ENCODE assay signal across 30 cellular contexts in genomic region chr15:42911058-42911592, GRCh38. TPM values are rescaled to one million over a fixed set of nuclear protein-coding genes. Genes with fewer than 3 reads are reported as not detected.
DNase-seq lines count a peak whose midpoint lies in the region; ATAC-seq, FAIRE-seq and TF ChIP-seq lines count a peak whose summit lies in the region.
"Had no signal": no experiment of that assay in that cellular context is flagged by ENCODE, and none has a peak within 500 bp of the region (broad histone marks: within the 10 kb centered on the region; RNA-seq: fewer than 3 reads in every experiment).

No MANE protein-coding gene starts in this region.

- H3K27me3 Mint-ChIP-seq in astrocyte (ENCODE audit: low read depth, unreplicated experiment) = no peaks in the 10 kb centered on the region
- H3K27me3 Mint-ChIP-seq: activated CD4-positive, alpha-beta T cell treated with anti-CD3 and anti-CD28 coated beads for 36 hours; memory B cell; stimulated activated naive CD8-positive, alpha-beta T cell treated with anti-CD3 and anti-CD28 coated beads, Interleukin-15, amount 100 ng/mL, for 72 hours had no signal

- H3K4me3 ChIP-seq in astrocyte (ENCODE audit: insufficient read depth, low read depth, low read length) = no peak overlapping the region
- H3K4me3 ChIP-seq in osteoblast (ENCODE audit: insufficient read depth, low read length) = no peak overlapping the region
- no peak overlapping the region for H3K4me3 ChIP-seq in Karpas-422 (ENCODE audit: low read length)
- H3K4me3 ChIP-seq: HAP-1, heart left ventricle, neural progenitor cell, SJCRH30, tibial nerve had no signal

- no peak overlapping the region for H3K4me3 Mint-ChIP-seq in astrocyte (ENCODE audit: unreplicated experiment)
- H3K4me3 Mint-ChIP-seq: activated CD4-positive, alpha-beta T cell treated with anti-CD3 and anti-CD28 coated beads for 36 hours; activated T-cell treated with anti-CD3 and anti-CD28 coated beads, Interleukin-2, amount 50 U/mL, for 4 hours; memory B cell; neural progenitor cell; stimulated activated naive CD8-positive, alpha-beta T cell treated with anti-CD3 and anti-CD28 coated beads, Interleukin-15, amount 100 ng/mL, for 72 hours had no signal

- TF ChIP-seq CTCF in astrocyte (IDR thresholded peaks at IDR 0.05; ENCODE audit: insufficient read depth, low read depth, low read length) (no peak), osteoblast (IDR thresholded peaks at IDR 0.05; ENCODE audit: extremely low read depth, low read depth, low read length) (no peak)

- H3K36me3 Mint-ChIP-seq in astrocyte (ENCODE audit: low read depth, unreplicated experiment) = no peaks in the 10 kb centered on the region

- H3K27ac ChIP-seq in astrocyte (ENCODE audit: low read depth, low read length) = no peak overlapping the region
- H3K27ac ChIP-seq in osteoblast (ENCODE audit: low read depth, low read length) = no peak overlapping the region
- no peak overlapping the region for H3K27ac ChIP-seq in Karpas-422 (ENCODE audit: low read length)
- H3K27ac ChIP-seq: heart left ventricle, neural progenitor cell, SJCRH30, tibial nerve had no signal

- no peaks in the 10 kb centered on the region for H3K9me2 ChIP-seq in Karpas-422 (replicated peaks; ENCODE audit: insufficient read depth, low read length)

- H2AFZ ChIP-seq in astrocyte (ENCODE audit: low read depth, low read length) (no peak overlapping the region), osteoblast (ENCODE audit: low read length) (no peak overlapping the region), Karpas-422 (ENCODE audit: low read length) (no peak overlapping the region)
- H2AFZ ChIP-seq: neural progenitor cell had no signal

- H3K36me3 ChIP-seq in astrocyte (ENCODE audit: insufficient read depth, low read length) = no peaks in the 10 kb centered on the region
- H3K36me3 ChIP-seq in osteoblast (ENCODE audit: insufficient read depth, low read length) = no peaks in the 10 kb centered on the region
- H3K36me3 ChIP-seq in Karpas-422 (ENCODE audit: insufficient read depth, low read length) = no peaks in the 10 kb centered on the region
- H3K36me3 ChIP-seq: BE2C, HAP-1, neural progenitor cell, SJCRH30, tibial nerve had no signal

- FAIRE-seq in astrocyte (lab: Jason Lieb, UNC) = no peak
- FAIRE-seq: GM12891 had no signal

- no peak overlapping the region for H3K27ac Mint-ChIP-seq in astrocyte (ENCODE audit: unreplicated experiment)
- H3K27ac Mint-ChIP-seq: activated CD4-positive, alpha-beta T cell treated with anti-CD3 and anti-CD28 coated beads for 36 hours; memory B cell; neural progenitor cell; stimulated activated naive CD8-positive, alpha-beta T cell treated with anti-CD3 and anti-CD28 coated beads, Interleukin-15, amount 100 ng/mL, for 72 hours had no signal

- no peak for ATAC-seq in HG02840 (IDR thresholded peaks at IDR 0.05; ENCODE audit: low FRiP score, unreplicated experiment)
- ATAC-seq: activated CD4-positive, alpha-beta T cell treated with anti-CD3 and anti-CD28 coated beads for 36 hours; activated T-cell treated with anti-CD3 and anti-CD28 coated beads, Interleukin-2, amount 50 U/mL, for 4 hours; sciatic nerve; stimulated activated naive CD8-positive, alpha-beta T cell treated with anti-CD3 and anti-CD28 coated beads, Interleukin-15, amount 100 ng/mL, for 72 hours had no signal

- no peaks in the 10 kb centered on the region for H3K9me3 Mint-ChIP-seq in astrocyte (ENCODE audit: unreplicated experiment)
- H3K9me3 Mint-ChIP-seq: activated T-cell treated with anti-CD3 and anti-CD28 coated beads, Interleukin-2, amount 50 U/mL, for 4 hours; memory B cell; stimulated activated naive CD8-positive, alpha-beta T cell treated with anti-CD3 and anti-CD28 coated beads, Interleukin-15, amount 100 ng/mL, for 72 hours had no signal

- peaks cover 9% of the 10 kb centered on the region for H4K20me1 ChIP-seq in astrocyte (ENCODE audit: insufficient read depth, low read length)
- peaks cover 11% of the 10 kb centered on the region for H4K20me1 ChIP-seq in osteoblast (ENCODE audit: insufficient read depth, low read length)
- no peaks in the 10 kb centered on the region for H4K20me1 ChIP-seq in Karpas-422 (ENCODE audit: insufficient read depth, low read depth, low read length)

- H3K4me1 Mint-ChIP-seq in astrocyte (ENCODE audit: low read depth, unreplicated experiment) = peaks cover 4% of the 10 kb centered on the region
- H3K4me1 Mint-ChIP-seq: neural progenitor cell had no signal

- no peak overlapping the region for H3K9ac ChIP-seq in astrocyte (ENCODE audit: low read length)
- H3K9ac ChIP-seq in Karpas-422 (ENCODE audit: low read length) = no peak overlapping the region
- H3K9ac ChIP-seq: neural progenitor cell had no signal

- H3K4me1 ChIP-seq in astrocyte (ENCODE audit: insufficient read depth, low read length) (no peaks in the 10 kb centered on the region), osteoblast (ENCODE audit: insufficient read depth, low read length) (peaks cover 5% of the 10 kb centered on the region), Karpas-422 (ENCODE audit: low read length) (peaks cover 30% of the 10 kb centered on the region)
- H3K4me1 ChIP-seq: neural progenitor cell, SJCRH30, tibial nerve had no signal

- H3K27me3 ChIP-seq in astrocyte (ENCODE audit: insufficient read depth, low read length) (no peaks in the 10 kb centered on the region), osteoblast (ENCODE audit: insufficient read depth, low read length) (no peaks in the 10 kb centered on the region), Karpas-422 (ENCODE audit: low read length) (no peaks in the 10 kb centered on the region)
- H3K27me3 ChIP-seq: BE2C, heart left ventricle, neural progenitor cell, SJCRH30, tibial nerve had no signal

- DNase-seq in EL (peak; percentile 64), HCEC 1CT (peak; percentile 44), astrocyte (ENCODE audit: low read depth) (peak; percentile 16), osteoblast (ENCODE audit: insufficient read length, low spot score, missing footprints) (peak; percentile 21), hepatic stellate cell (ENCODE audit: low spot score) (no peak), Karpas-422 (no peak)
- DNase-seq: activated CD4-positive, alpha-beta T cell treated with anti-CD3 and anti-CD28 coated beads for 36 hours; activated CD8-positive, alpha-beta memory T cell treated with anti-CD3 and anti-CD28 coated beads for 24 hours; activated naive CD4-positive, alpha-beta T cell; activated T-cell treated with anti-CD3 and anti-CD28 coated beads, Interleukin-2, amount 50 U/mL, for 4 hours; aorta; BE2C; caudate nucleus; dermis blood vessel endothelial cell; DMS79; heart left ventricle; KG1; MV-4-11; NCI-H146; NCI-H524; posterior cingulate gyrus; SJCRH30; stimulated activated naive CD8-positive, alpha-beta T cell treated with anti-CD3 and anti-CD28 coated beads, Interleukin-15, amount 100 ng/mL, for 72 hours had no signal

- H3K4me2 ChIP-seq in astrocyte (ENCODE audit: low read length) = no peak overlapping the region
- H3K4me2 ChIP-seq in osteoblast (ENCODE audit: insufficient read depth, low read length) = no peak overlapping the region
- no peak overlapping the region for H3K4me2 ChIP-seq in Karpas-422 (ENCODE audit: low read depth, low read length, poor library complexity, severe bottlenecking)
- H3K4me2 ChIP-seq: neural progenitor cell had no signal

- H3K79me2 ChIP-seq in astrocyte (ENCODE audit: insufficient read depth, low read length) (peaks cover 15% of the 10 kb centered on the region), osteoblast (ENCODE audit: insufficient read depth, low read length) (peaks cover 48% of the 10 kb centered on the region), Karpas-422 (ENCODE audit: low read length) (peaks cover 91% of the 10 kb centered on the region)

- H3K9me3 ChIP-seq in astrocyte (ENCODE audit: insufficient read depth, low read depth, low read length) = no peaks in the 10 kb centered on the region
- H3K9me3 ChIP-seq in osteoblast (ENCODE audit: low read depth, low read length) = no peaks in the 10 kb centered on the region
- H3K9me3 ChIP-seq in Karpas-422 (ENCODE audit: low read length) = no peaks in the 10 kb centered on the region
- H3K9me3 ChIP-seq: BE2C, HAP-1, heart left ventricle, SJCRH30, tibial nerve had no signal

RNA-seq across cellular contexts. Expression of gene TTBK2, which starts 9.5 kb away (rescaled TPM):
- total RNA-seq in astrocyte (12.9 and 14.8 TPM in 2 replicates), osteoblast (13.0 and 15.2 TPM in 2 replicates)
- total RNA-seq in Karpas-422 (2014; rRNA removed; shearing (Covaris generic); ENCODE audit: low replicate concordance) = 13.8 and 33.8 TPM in 2 replicates

Comparison
In these comparisons a context has a peak if more than half of its experiments do, and no peak if none do; other contexts are left out.
1. DNase-seq: peak in EL (single experiment), HCEC 1CT (single experiment), astrocyte (single experiment) and osteoblast (single experiment); none in hepatic stellate cell (single experiment) and Karpas-422 (single experiment).